ENCODE assay signal across 13 cellular contexts in genomic region chr1:159839135-159839849, GRCh38. TPM values are rescaled to one million over a fixed set of nuclear protein-coding genes. Genes with fewer than 3 reads are reported as not detected.
A peak's percentile ranks its signal among the peaks of the same experiment; 100 is the strongest.
DNase-seq lines count a peak whose midpoint lies in the region; ATAC-seq and TF ChIP-seq lines count a peak whose summit lies in the region.
"Had no signal": no experiment of that assay in that cellular context is flagged by ENCODE, and none has a peak within 500 bp of the region (broad histone marks: within the 10 kb centered on the region; RNA-seq: fewer than 3 reads in every experiment).

No MANE protein-coding gene starts in this region.

- ATAC-seq in HG02623 (IDR thresholded peaks at IDR 0.05; ENCODE audit: unreplicated experiment) (peak; percentile 67), HG03378 (IDR thresholded peaks at IDR 0.05; ENCODE audit: unreplicated experiment) (peak; percentile 57)
- ATAC-seq: psoas muscle had no signal

- H3K9me3 ChIP-seq in ascending aorta = no peaks in the 10 kb centered on the region
- H3K9me3 ChIP-seq: psoas muscle, upper lobe of left lung had no signal

- TF ChIP-seq CTCF in GM12864 (IDR thresholded peaks at IDR 0.05; ENCODE audit: low read depth, low read length, missing control alignments) = no peak
- no peak for TF ChIP-seq CTCF in ascending aorta (IDR thresholded peaks at IDR 0.05)

- H3K36me3 ChIP-seq in ascending aorta = peaks cover 0 to 4% of the 10 kb centered on the region in 2 donors

- intact Hi-C loops in ascending aorta (cut with DNase I) = no loop called here

- no peaks in the 10 kb centered on the region for H3K27me3 ChIP-seq in ascending aorta
- H3K27me3 ChIP-seq: upper lobe of left lung had no signal

- DNase-seq in GM12864 (ENCODE audit: low read depth) (peak; percentile 47), GM19238 (ENCODE audit: insufficient read length, low spot score) (peak; percentile 61), ascending aorta (ENCODE audit: low spot score in 2 of 2) (no peak), NCI-H226 (no peak), T-helper 9 cell (no peak), NCI-H1694 (lab: John Stamatoyannopoulos, UW) (no peak)
- DNase-seq: aorta, NCI-H1092, psoas muscle, upper lobe of left lung had no signal

- H3K4me1 ChIP-seq in ascending aorta = no peaks in the 10 kb centered on the region
- H3K4me1 ChIP-seq: psoas muscle, upper lobe of left lung had no signal

- H3K4me3 ChIP-seq in GM12864 (ENCODE audit: low read depth, low read length) (no peak overlapping the region), ascending aorta (no peak overlapping the region)
- H3K4me3 ChIP-seq: psoas muscle, upper lobe of left lung had no signal

- no peak overlapping the region for H3K27ac ChIP-seq in ascending aorta
- H3K27ac ChIP-seq: psoas muscle, upper lobe of left lung had no signal

RNA-seq across cellular contexts. Expression of gene SLAMF8, which starts 12.6 kb away (rescaled TPM):
- 6.7 TPM for total RNA-seq in ascending aorta

RNA-seq across cellular contexts. Expression of gene VSIG8, which starts 23.2 kb away (rescaled TPM):
- not detected for total RNA-seq in ascending aorta
- total RNA-seq: activated CD8-positive, alpha-beta memory T cell treated with anti-CD3 and anti-CD28 coated beads for 36 hours; psoas muscle had no signal

RNA-seq across cellular contexts. Expression of gene FCRL6, which starts 37.1 kb away (rescaled TPM):
- not detected for total RNA-seq in ascending aorta

RNA-seq across cellular contexts. Expression of gene DUSP23, which starts 58.5 kb away (rescaled TPM):
- 549 TPM for total RNA-seq in ascending aorta

Comparison
In these comparisons a context has a peak if more than half of its experiments do, and no peak if none do; other contexts are left out.
1. DNase-seq: peak in GM12864 (single experiment) and GM19238 (single experiment); none in ascending aorta (0 of 2), NCI-H226 (single experiment), T-helper 9 cell (single experiment) and NCI-H1694 (single experiment).